Comparison of ENCODE assay signal across 8 cellular contexts in the genomic region with DNA sequence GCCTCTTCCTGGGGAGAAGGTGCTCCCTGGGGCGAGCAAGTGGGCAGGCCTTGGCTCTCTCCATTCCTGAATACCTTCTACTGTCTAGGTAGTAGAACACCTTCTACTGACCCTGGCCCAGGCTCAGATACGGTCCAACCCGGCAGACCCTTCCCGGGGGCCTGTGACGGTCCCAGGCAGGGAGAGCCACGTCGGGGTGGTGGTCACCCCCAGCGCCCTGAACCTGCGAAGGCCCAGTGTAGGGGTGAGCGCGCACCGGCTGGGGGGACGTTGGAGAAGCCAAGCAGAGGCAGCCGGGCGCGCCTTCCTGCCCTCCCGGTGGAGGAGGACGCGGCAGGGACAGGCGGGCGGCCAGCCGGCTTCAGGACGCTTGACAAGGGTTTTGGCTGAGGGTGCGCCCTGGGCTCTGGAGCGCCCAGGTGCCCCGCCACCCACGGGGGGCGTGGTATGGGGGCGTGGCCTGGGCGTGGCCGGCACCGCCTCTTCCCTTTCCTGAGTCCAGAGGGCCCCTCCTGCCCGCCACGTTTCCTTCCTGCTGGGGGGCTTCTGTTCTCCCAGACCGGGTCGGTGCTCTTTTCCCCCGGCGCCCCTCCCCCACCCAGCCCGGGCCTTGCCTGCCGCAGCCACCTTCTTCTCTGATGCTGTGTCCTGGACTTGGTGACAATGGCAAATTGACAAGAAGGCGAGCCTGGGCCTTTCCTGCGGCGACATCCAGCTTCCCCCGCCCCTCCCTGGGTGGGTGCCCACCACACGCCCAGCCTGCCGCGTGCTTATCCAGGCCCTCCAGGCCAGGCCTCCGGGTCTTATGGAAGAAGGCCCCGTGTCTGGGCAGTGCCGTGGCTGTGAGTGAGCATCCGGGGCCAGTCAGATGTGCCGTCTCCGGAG. TPM values are rescaled to one million over a fixed set of nuclear protein-coding genes. Genes with fewer than 3 reads are reported as not detected.
DNase-seq lines count a peak whose midpoint lies in the region; ATAC-seq and TF ChIP-seq lines count a peak whose summit lies in the region.

No MANE protein-coding gene starts in this region.

- H2AFZ ChIP-seq in MM.1S (ENCODE audit: low read length) = peak overlapping the region; percentile 80

- peak overlapping the region; percentile 62 for H3K4me3 ChIP-seq in MM.1S (ENCODE audit: low read length)
- peak overlapping the region; percentile 38 to 46 (median 45) for H3K4me3 ChIP-seq in skeletal muscle tissue (ENCODE audit: low read length in 3 of 3)

- no peaks in the 10 kb centered on the region for H3K4me1 ChIP-seq in MM.1S (ENCODE audit: low read length)
- peaks cover 5 to 20% (median 7%) of the 10 kb centered on the region in 3 donors for H3K4me1 ChIP-seq in skeletal muscle tissue (ENCODE audit: control insufficient read depth in 3 of 3, insufficient read depth in 3 of 3, low read length in 3 of 3)

- no peak for TF ChIP-seq CTCF in MM.1S (IDR thresholded peaks at IDR 0.05; ENCODE audit: low read length)

- intact Hi-C loops in Right ventricle myocardium inferior (cut with DNase I) = no loop called here

- peak; percentile 40 for DNase-seq in MM.1S
- peak; percentile 80 for DNase-seq in activated T-cell treated with anti-CD3 and anti-CD28 coated beads, Interleukin-2, amount 50 U/mL, for 1 hour
- peak; percentile 85 for DNase-seq in Right ventricle myocardium inferior (ENCODE audit: missing footprints)
- no peak for DNase-seq in HPDE6-E6E7 (ENCODE audit: extremely low spot score)

- H3K27me3 ChIP-seq in MM.1S (replicated peaks; ENCODE audit: insufficient read depth, low read length) (no peaks in the 10 kb centered on the region), skeletal muscle tissue (ENCODE audit: control insufficient read depth in 3 of 3, insufficient read depth in 3 of 3, low read length in 3 of 3) (no peaks in the 10 kb centered on the region)

- no peaks in the 10 kb centered on the region for H3F3A ChIP-seq in MM.1S (ENCODE audit: insufficient read depth, low read length)

- no peaks in the 10 kb centered on the region for H4K20me1 ChIP-seq in MM.1S (ENCODE audit: insufficient read depth, low read length)

- no peaks in the 10 kb centered on the region for H3K79me2 ChIP-seq in MM.1S (ENCODE audit: low read length)

- H3K9ac ChIP-seq in MM.1S (ENCODE audit: low read length) (no peak overlapping the region), skeletal muscle tissue (ENCODE audit: low read depth in 1 of 3, low read length in 3 of 3) (peak overlapping the region; percentile 45 to 68 (median 47))

- no peaks in the 10 kb centered on the region for H3K9me2 ChIP-seq in MM.1S (replicated peaks; ENCODE audit: insufficient read depth, low read length)

- ATAC-seq in GM19395 (IDR thresholded peaks at IDR 0.05; ENCODE audit: unreplicated experiment) = peak; percentile 89
- ATAC-seq in Right ventricle myocardium inferior = peak; percentile 86
- ATAC-seq in HG03139 (IDR thresholded peaks at IDR 0.05; ENCODE audit: unreplicated experiment) = no peak
- no peak for ATAC-seq in GM21515 (IDR thresholded peaks at IDR 0.05; ENCODE audit: unreplicated experiment)

- peak overlapping the region; percentile 69; the same call in 1 of the 2 replicates for H3K4me2 ChIP-seq in MM.1S (ENCODE audit: low read depth, low read length)

- no peak overlapping the region for H3K27ac ChIP-seq in MM.1S (ENCODE audit: low read length)
- no peak overlapping the region for H3K27ac ChIP-seq in skeletal muscle tissue (ENCODE audit: low read depth, low read length)

- H3K36me3 ChIP-seq in MM.1S (replicated peaks; ENCODE audit: insufficient read depth, low read length) (no peaks in the 10 kb centered on the region), skeletal muscle tissue (ENCODE audit: control insufficient read depth in 3 of 3, insufficient read depth in 3 of 3, low read length in 3 of 3) (no peaks in the 10 kb centered on the region)

- H3K9me3 ChIP-seq in MM.1S (replicated peaks; ENCODE audit: insufficient read depth, low read length) (no peaks in the 10 kb centered on the region), skeletal muscle tissue (ENCODE audit: control insufficient read depth in 3 of 3, low read length in 3 of 3) (no peaks in the 10 kb centered on the region)

RNA-seq across cellular contexts. Expression of gene PPP1R13B, which starts 24.5 kb away (rescaled TPM):
- total RNA-seq in Right ventricle myocardium inferior (101 TPM), skeletal muscle tissue (4.7 TPM)

RNA-seq across cellular contexts. Expression of gene TDRD9, which starts 56.4 kb away (rescaled TPM):
- total RNA-seq in Right ventricle myocardium inferior (2.5 TPM), skeletal muscle tissue (0.52 TPM)

Comparison
In these comparisons a context has a peak if more than half of its experiments do, and no peak if none do; other contexts are left out.
1. ATAC-seq: peak in GM19395 (single experiment) and Right ventricle myocardium inferior (single experiment); none in HG03139 (single experiment) and GM21515 (single experiment).
2. RNA of gene PPP1R13B, which starts 24.5 kb away (total RNA-seq): 101 TPM in Right ventricle myocardium inferior (single experiment); 4.7 TPM in skeletal muscle tissue (single experiment); every median in the first group is over 10 times any median in the second.